In the genomic region with DNA sequence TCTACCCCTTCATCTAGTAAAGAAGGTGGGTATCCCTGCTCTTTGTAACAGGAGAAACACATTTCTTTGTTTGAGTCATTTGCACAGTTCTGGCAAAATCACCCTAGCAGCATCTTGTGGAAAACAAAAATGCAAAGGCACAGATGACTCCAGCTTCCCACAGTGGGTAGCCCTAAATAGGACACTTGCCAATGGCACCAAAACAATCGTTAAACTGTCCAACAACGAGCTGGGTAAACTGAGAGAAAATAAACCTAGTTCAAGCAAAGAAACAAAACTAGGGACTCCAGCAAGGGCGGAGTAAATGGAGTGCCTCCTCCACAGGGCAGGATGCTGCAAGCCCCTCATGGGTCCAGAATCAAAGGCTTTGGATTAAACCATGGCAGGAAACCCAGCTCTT, we compare ENCODE assay signal across 12 cellular contexts.
"Had no signal": no experiment of that assay in that cellular context is flagged by ENCODE, and none has a peak within 500 bp of the region (broad histone marks: within the 10 kb centered on the region; RNA-seq: fewer than 3 reads in every experiment).

No MANE protein-coding gene starts in this region.

- H3K4me3 ChIP-seq: adrenal gland, gastrocnemius medialis, prostate gland, right lobe of liver, suprapubic skin, upper lobe of right lung had no signal

- DNase-seq: activated naive CD4-positive, alpha-beta T cell treated with anti-CD3 and anti-CD28 coated beads, Interleukin-2, amount 10 ng/mL, durations not matched to agents 7 days and 5 days; adrenal gland; gastrocnemius medialis; midbrain; naive thymus-derived CD4-positive, alpha-beta T cell; right lobe of liver; stimulated activated CD4-positive, alpha-beta T cell treated with anti-CD3 and anti-CD28 coated beads, Interleukin-2, amount 100 ng/mL, for 24 hours; stimulated activated naive B cell treated with anti-CD40 and anti-IgM and Interleukin-4, amounts not matched to agents 10 μg/mL and 1 μg/mL and 100 μg/mL, for 72 hours; T-helper 2 cell; upper lobe of right lung had no signal

- H3K4me1 ChIP-seq: adrenal gland, gastrocnemius medialis, prostate gland, right lobe of liver, suprapubic skin, upper lobe of right lung had no signal

- H3K9me3 ChIP-seq: adrenal gland, gastrocnemius medialis, prostate gland, right lobe of liver, suprapubic skin, upper lobe of right lung had no signal

- H3K27ac ChIP-seq: adrenal gland, gastrocnemius medialis, prostate gland, right lobe of liver, suprapubic skin, upper lobe of right lung had no signal

- H3K36me3 ChIP-seq: adrenal gland, gastrocnemius medialis, prostate gland, right lobe of liver, suprapubic skin, upper lobe of right lung had no signal

- H3K27me3 ChIP-seq: adrenal gland, gastrocnemius medialis, right lobe of liver had no signal
